Comparison of ENCODE assay signal across 1 cellular context in the genomic region with DNA sequence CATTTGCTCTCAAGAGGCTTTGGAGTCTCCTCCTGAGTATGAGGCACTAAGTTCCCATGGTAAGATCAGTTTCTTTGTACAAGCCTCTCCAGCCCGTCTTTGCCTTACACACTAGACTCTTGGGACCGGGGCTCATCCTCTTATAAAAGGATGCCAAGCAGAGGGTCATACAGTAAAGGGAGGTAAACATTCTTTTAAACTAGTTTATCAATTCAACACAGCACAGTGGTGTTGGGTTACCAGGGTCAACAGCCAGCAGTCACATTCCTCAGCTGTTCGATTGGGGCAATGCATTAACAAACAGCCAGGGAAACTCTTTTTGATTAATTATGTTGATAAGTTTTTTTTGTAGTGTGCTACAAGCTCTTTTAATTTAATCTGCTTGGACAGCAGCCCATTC.
TF ChIP-seq lines count a peak whose summit lies in the region.

No MANE protein-coding gene starts in this region.

TF ChIP-seq in HepG2, 621 proteins besides CTCF, POLR2A, EP300 and RAD21 (continued from another document and continues in another):
- TF ChIP-seq, protein P1, sequence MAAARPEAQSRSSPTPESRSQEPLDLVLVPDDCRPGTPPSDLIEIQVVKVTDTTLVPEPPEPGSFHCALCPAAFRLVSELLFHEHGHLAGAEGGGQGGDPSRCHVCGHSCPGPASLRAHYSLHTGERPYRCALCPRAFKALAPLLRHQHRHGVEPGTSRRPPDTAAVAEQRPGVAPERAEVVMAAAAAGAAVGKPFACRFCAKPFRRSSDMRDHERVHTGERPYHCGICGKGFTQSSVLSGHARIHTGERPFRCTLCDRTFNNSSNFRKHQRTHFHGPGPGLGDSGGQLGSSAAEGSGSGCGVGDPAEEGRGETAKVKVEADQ (CRISPR knock-in tag; IDR thresholded peaks at IDR 0.05; ENCODE audit: borderline replicate concordance): no peak
- TF ChIP-seq, protein P2, sequence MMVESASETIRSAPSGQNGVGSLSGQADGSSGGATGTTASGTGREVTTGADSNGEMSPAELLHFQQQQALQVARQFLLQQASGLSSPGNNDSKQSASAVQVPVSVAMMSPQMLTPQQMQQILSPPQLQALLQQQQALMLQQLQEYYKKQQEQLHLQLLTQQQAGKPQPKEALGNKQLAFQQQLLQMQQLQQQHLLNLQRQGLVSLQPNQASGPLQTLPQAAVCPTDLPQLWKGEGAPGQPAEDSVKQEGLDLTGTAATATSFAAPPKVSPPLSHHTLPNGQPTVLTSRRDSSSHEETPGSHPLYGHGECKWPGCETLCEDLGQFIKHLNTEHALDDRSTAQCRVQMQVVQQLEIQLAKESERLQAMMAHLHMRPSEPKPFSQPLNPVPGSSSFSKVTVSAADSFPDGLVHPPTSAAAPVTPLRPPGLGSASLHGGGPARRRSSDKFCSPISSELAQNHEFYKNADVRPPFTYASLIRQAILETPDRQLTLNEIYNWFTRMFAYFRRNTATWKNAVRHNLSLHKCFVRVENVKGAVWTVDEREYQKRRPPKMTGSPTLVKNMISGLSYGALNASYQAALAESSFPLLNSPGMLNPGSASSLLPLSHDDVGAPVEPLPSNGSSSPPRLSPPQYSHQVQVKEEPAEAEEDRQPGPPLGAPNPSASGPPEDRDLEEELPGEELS (CRISPR knock-in tag; IDR thresholded peaks at IDR 0.05): peak; percentile 32; the same call in 1 of the 2 replicates
- TF ChIP-seq ZNF296 (CRISPR knock-in tag; conservative IDR thresholded peaks at IDR 0.05) (no peak), ZNF891 (CRISPR knock-in tag; IDR thresholded peaks at IDR 0.05) (no peak), FOXA1 (IDR thresholded peaks at IDR 0.05) (no peak), FOXA1 (CRISPR knock-in tag; IDR thresholded peaks at IDR 0.05) (peak; percentile 15; the same call in 1 of the 2 replicates), ZKSCAN8 (CRISPR knock-in tag; IDR thresholded peaks at IDR 0.05; ENCODE audit: borderline replicate concordance) (no peak), ZNF616 (CRISPR knock-in tag; IDR thresholded peaks at IDR 0.05; ENCODE audit: low read depth) (no peak), ZNF20 (CRISPR knock-in tag; IDR thresholded peaks at IDR 0.05) (no peak), GABPA (IDR thresholded peaks at IDR 0.05; ENCODE audit: low read depth, low read length) (no peak), GABPA (CRISPR knock-in tag; IDR thresholded peaks at IDR 0.05; ENCODE audit: low read depth) (no peak), NCOA2 (CRISPR knock-in tag; IDR thresholded peaks at IDR 0.05) (no peak), BRCA1 (CRISPR knock-in tag; IDR thresholded peaks at IDR 0.05) (no peak), ETV6 (CRISPR knock-in tag; conservative IDR thresholded peaks at IDR 0.05) (no peak), MTF2 (CRISPR knock-in tag; IDR thresholded peaks at IDR 0.05; ENCODE audit: borderline replicate concordance) (no peak), GATAD2A (CRISPR knock-in tag; IDR thresholded peaks at IDR 0.05) (peak; percentile 42; the same call in 1 of the 2 replicates), MTF1 (CRISPR knock-in tag; IDR thresholded peaks at IDR 0.05) (no peak), ZNF720 (CRISPR knock-in tag; IDR thresholded peaks at IDR 0.05) (no peak), ZBTB3 (CRISPR knock-in tag; IDR thresholded peaks at IDR 0.05; ENCODE audit: borderline replicate concordance, low read depth) (no peak), FOXM1 (CRISPR knock-in tag; IDR thresholded peaks at IDR 0.05) (no peak), RXRB (CRISPR knock-in tag; IDR thresholded peaks at IDR 0.05; ENCODE audit: borderline replicate concordance) (peak; percentile 27; the same call in 1 of the 2 replicates), ESRRA (CRISPR knock-in tag; IDR thresholded peaks at IDR 0.05; ENCODE audit: low read depth) (no peak), DPF2 (CRISPR knock-in tag; IDR thresholded peaks at IDR 0.05; ENCODE audit: borderline replicate concordance, low read depth) (no peak), PITX1 (CRISPR knock-in tag; IDR thresholded peaks at IDR 0.05) (no peak), KLF13 (CRISPR knock-in tag; IDR thresholded peaks at IDR 0.05) (no peak), TRIM24 (CRISPR knock-in tag; IDR thresholded peaks at IDR 0.05) (no peak), CEBPB (IDR thresholded peaks at IDR 0.05; ENCODE audit: borderline replicate concordance, low read depth, low read length) (no peak), SNRNP70 (IDR thresholded peaks at IDR 0.05; ENCODE audit: low read depth, low read length) (no peak), SIX1 (CRISPR knock-in tag; IDR thresholded peaks at IDR 0.05; ENCODE audit: borderline replicate concordance) (peak; percentile 93; the same call in 1 of the 2 replicates), RBAK (CRISPR knock-in tag; IDR thresholded peaks at IDR 0.05) (no peak), CBFB (CRISPR knock-in tag; IDR thresholded peaks at IDR 0.05) (no peak), NFE2L2 (IDR thresholded peaks at IDR 0.05; ENCODE audit: low read length) (no peak), HNRNPH1 (optimal IDR thresholded peaks at IDR 0.05; ENCODE audit: low read depth, low read length) (no peak), FOSL2 (CRISPR knock-in tag; IDR thresholded peaks at IDR 0.05) (no peak), HOXA3 (CRISPR knock-in tag; IDR thresholded peaks at IDR 0.05) (no peak), FIP1L1 (IDR thresholded peaks at IDR 0.05; ENCODE audit: borderline replicate concordance, insufficient read depth, low read depth, low read length) (no peak), ZNF430 (CRISPR knock-in tag; IDR thresholded peaks at IDR 0.05) (no peak), SOX5 (CRISPR knock-in tag; IDR thresholded peaks at IDR 0.05; ENCODE audit: borderline replicate concordance) (peak; percentile 55; the same call in 1 of the 2 replicates), BCL6 (CRISPR knock-in tag; IDR thresholded peaks at IDR 0.05) (no peak), ZBTB42 (CRISPR knock-in tag; IDR thresholded peaks at IDR 0.05) (no peak), ZNF230 (CRISPR knock-in tag; IDR thresholded peaks at IDR 0.05) (no peak), JUND (CRISPR knock-in tag; IDR thresholded peaks at IDR 0.05) (no peak), ZNF367 (CRISPR knock-in tag; IDR thresholded peaks at IDR 0.05; ENCODE audit: borderline replicate concordance) (no peak), SP2 (CRISPR knock-in tag; IDR thresholded peaks at IDR 0.05) (no peak)
- TF ChIP-seq, protein P3, sequence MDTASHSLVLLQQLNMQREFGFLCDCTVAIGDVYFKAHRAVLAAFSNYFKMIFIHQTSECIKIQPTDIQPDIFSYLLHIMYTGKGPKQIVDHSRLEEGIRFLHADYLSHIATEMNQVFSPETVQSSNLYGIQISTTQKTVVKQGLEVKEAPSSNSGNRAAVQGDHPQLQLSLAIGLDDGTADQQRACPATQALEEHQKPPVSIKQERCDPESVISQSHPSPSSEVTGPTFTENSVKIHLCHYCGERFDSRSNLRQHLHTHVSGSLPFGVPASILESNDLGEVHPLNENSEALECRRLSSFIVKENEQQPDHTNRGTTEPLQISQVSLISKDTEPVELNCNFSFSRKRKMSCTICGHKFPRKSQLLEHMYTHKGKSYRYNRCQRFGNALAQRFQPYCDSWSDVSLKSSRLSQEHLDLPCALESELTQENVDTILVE (CRISPR knock-in tag; IDR thresholded peaks at IDR 0.05): no peak
- TF ChIP-seq, protein P4, sequence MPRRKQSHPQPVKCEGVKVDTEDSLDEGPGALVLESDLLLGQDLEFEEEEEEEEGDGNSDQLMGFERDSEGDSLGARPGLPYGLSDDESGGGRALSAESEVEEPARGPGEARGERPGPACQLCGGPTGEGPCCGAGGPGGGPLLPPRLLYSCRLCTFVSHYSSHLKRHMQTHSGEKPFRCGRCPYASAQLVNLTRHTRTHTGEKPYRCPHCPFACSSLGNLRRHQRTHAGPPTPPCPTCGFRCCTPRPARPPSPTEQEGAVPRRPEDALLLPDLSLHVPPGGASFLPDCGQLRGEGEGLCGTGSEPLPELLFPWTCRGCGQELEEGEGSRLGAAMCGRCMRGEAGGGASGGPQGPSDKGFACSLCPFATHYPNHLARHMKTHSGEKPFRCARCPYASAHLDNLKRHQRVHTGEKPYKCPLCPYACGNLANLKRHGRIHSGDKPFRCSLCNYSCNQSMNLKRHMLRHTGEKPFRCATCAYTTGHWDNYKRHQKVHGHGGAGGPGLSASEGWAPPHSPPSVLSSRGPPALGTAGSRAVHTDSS (CRISPR knock-in tag; conservative IDR thresholded peaks at IDR 0.05): no peak
- TF ChIP-seq, protein P5, sequence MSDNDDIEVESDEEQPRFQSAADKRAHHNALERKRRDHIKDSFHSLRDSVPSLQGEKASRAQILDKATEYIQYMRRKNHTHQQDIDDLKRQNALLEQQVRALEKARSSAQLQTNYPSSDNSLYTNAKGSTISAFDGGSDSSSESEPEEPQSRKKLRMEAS (IDR thresholded peaks at IDR 0.05): no peak
- TF ChIP-seq, protein P6, sequence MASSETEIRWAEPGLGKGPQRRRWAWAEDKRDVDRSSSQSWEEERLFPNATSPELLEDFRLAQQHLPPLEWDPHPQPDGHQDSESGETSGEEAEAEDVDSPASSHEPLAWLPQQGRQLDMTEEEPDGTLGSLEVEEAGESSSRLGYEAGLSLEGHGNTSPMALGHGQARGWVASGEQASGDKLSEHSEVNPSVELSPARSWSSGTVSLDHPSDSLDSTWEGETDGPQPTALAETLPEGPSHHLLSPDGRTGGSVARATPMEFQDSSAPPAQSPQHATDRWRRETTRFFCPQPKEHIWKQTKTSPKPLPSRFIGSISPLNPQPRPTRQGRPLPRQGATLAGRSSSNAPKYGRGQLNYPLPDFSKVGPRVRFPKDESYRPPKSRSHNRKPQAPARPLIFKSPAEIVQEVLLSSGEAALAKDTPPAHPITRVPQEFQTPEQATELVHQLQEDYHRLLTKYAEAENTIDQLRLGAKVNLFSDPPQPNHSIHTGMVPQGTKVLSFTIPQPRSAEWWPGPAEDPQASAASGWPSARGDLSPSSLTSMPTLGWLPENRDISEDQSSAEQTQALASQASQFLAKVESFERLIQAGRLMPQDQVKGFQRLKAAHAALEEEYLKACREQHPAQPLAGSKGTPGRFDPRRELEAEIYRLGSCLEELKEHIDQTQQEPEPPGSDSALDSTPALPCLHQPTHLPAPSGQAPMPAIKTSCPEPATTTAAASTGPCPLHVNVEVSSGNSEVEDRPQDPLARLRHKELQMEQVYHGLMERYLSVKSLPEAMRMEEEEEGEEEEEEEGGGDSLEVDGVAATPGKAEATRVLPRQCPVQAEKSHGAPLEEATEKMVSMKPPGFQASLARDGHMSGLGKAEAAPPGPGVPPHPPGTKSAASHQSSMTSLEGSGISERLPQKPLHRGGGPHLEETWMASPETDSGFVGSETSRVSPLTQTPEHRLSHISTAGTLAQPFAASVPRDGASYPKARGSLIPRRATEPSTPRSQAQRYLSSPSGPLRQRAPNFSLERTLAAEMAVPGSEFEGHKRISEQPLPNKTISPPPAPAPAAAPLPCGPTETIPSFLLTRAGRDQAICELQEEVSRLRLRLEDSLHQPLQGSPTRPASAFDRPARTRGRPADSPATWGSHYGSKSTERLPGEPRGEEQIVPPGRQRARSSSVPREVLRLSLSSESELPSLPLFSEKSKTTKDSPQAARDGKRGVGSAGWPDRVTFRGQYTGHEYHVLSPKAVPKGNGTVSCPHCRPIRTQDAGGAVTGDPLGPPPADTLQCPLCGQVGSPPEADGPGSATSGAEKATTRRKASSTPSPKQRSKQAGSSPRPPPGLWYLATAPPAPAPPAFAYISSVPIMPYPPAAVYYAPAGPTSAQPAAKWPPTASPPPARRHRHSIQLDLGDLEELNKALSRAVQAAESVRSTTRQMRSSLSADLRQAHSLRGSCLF (CRISPR knock-in tag; IDR thresholded peaks at IDR 0.05; ENCODE audit: borderline replicate concordance): no peak
- TF ChIP-seq, protein P7, sequence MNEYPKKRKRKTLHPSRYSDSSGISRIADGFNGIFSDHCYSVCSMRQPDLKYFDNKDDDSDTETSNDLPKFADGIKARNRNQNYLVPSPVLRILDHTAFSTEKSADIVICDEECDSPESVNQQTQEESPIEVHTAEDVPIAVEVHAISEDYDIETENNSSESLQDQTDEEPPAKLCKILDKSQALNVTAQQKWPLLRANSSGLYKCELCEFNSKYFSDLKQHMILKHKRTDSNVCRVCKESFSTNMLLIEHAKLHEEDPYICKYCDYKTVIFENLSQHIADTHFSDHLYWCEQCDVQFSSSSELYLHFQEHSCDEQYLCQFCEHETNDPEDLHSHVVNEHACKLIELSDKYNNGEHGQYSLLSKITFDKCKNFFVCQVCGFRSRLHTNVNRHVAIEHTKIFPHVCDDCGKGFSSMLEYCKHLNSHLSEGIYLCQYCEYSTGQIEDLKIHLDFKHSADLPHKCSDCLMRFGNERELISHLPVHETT (CRISPR knock-in tag; conservative IDR thresholded peaks at IDR 0.05): no peak
- TF ChIP-seq, protein P8, sequence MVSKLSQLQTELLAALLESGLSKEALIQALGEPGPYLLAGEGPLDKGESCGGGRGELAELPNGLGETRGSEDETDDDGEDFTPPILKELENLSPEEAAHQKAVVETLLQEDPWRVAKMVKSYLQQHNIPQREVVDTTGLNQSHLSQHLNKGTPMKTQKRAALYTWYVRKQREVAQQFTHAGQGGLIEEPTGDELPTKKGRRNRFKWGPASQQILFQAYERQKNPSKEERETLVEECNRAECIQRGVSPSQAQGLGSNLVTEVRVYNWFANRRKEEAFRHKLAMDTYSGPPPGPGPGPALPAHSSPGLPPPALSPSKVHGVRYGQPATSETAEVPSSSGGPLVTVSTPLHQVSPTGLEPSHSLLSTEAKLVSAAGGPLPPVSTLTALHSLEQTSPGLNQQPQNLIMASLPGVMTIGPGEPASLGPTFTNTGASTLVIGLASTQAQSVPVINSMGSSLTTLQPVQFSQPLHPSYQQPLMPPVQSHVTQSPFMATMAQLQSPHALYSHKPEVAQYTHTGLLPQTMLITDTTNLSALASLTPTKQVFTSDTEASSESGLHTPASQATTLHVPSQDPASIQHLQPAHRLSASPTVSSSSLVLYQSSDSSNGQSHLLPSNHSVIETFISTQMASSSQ (IDR thresholded peaks at IDR 0.05; ENCODE audit: low read depth): no peak
- TF ChIP-seq, protein P8 (CRISPR knock-in tag; IDR thresholded peaks at IDR 0.05; ENCODE audit: borderline replicate concordance): no peak
